In the genomic region with DNA sequence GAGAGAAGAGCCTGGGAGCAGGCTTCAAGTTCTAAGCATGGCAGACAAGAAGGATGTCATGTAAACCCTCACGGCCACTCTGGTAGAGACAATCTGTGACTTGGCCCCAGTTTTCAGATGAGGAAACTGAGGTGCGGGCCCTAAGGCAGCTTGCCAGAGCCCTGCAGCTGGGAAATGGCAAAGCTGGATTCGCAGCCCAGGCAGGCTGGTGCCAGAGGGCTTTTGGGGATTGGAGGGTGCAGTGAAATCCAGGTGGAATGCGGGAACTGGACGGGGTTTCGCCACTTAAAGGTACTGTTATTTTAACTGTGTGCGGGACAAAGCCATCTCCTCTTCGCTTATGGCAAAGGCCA, we compare ENCODE assay signal across 7 cellular contexts. TPM values are rescaled to one million over a fixed set of nuclear protein-coding genes. Genes with fewer than 3 reads are reported as not detected.
DNase-seq lines count a peak whose midpoint lies in the region; ATAC-seq and TF ChIP-seq lines count a peak whose summit lies in the region.

No MANE protein-coding gene starts in this region.

- WGBS in right cardiac atrium, result 26% methylated on average over 8 of the region's 8 CpGs

- DNase-seq in right cardiac atrium (peak in 1 of 3 donors; percentile 74), stromal cell of bone marrow (ENCODE audit: low read depth) (peak; percentile 38), kidney tubule cell (ENCODE audit: low spot score) (no peak), NCI-H526 treated with DMSO at 0.1 percent for 48 hours (lab: John Stamatoyannopoulos, UW) (no peak), NCI-H774 (lab: John Stamatoyannopoulos, UW) (no peak)

- peak overlapping the region; percentile 61 for H3K4me3 ChIP-seq in right cardiac atrium (ENCODE audit: low read length)

- no peaks in the 10 kb centered on the region for H3K27me3 ChIP-seq in right cardiac atrium (ENCODE audit: control insufficient read depth, insufficient read depth)

- peak overlapping the region; percentile 70 for H3K27ac ChIP-seq in right cardiac atrium (ENCODE audit: low read length)

- intact Hi-C loops in right cardiac atrium (cut with DNase I), result loop anchor here in 2 of 4 donors (10.0 kb wide), 2 partner anchors 128 to 222 kb away; no protein-coding TSS in a partner anchor

- ATAC-seq in HG03139 (IDR thresholded peaks at IDR 0.05; ENCODE audit: unreplicated experiment), result peak; percentile 5
- ATAC-seq in SK-N-SH treated with all-trans-retinoic acid at 6 μM for 48 hours, result peak; percentile 4
- no peak for ATAC-seq in right cardiac atrium

- no peaks in the 10 kb centered on the region for H3K9me3 ChIP-seq in right cardiac atrium (ENCODE audit: control insufficient read depth, low read length)

- H3K4me1 ChIP-seq in right cardiac atrium (ENCODE audit: control insufficient read depth, insufficient read depth, low read length), result peaks cover 7% of the 10 kb centered on the region

TF ChIP-seq in SK-N-SH treated with all-trans-retinoic acid at 6 μM for 48 hours, 23 proteins besides CTCF, POLR2A, EP300 and RAD21:
- TF ChIP-seq, protein P1, sequence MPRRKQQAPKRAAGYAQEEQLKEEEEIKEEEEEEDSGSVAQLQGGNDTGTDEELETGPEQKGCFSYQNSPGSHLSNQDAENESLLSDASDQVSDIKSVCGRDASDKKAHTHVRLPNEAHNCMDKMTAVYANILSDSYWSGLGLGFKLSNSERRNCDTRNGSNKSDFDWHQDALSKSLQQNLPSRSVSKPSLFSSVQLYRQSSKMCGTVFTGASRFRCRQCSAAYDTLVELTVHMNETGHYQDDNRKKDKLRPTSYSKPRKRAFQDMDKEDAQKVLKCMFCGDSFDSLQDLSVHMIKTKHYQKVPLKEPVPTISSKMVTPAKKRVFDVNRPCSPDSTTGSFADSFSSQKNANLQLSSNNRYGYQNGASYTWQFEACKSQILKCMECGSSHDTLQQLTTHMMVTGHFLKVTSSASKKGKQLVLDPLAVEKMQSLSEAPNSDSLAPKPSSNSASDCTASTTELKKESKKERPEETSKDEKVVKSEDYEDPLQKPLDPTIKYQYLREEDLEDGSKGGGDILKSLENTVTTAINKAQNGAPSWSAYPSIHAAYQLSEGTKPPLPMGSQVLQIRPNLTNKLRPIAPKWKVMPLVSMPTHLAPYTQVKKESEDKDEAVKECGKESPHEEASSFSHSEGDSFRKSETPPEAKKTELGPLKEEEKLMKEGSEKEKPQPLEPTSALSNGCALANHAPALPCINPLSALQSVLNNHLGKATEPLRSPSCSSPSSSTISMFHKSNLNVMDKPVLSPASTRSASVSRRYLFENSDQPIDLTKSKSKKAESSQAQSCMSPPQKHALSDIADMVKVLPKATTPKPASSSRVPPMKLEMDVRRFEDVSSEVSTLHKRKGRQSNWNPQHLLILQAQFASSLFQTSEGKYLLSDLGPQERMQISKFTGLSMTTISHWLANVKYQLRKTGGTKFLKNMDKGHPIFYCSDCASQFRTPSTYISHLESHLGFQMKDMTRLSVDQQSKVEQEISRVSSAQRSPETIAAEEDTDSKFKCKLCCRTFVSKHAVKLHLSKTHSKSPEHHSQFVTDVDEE (CRISPR knock-in tag; IDR thresholded peaks at IDR 0.05), result no peak
- TF ChIP-seq ZFP3 (CRISPR knock-in tag; IDR thresholded peaks at IDR 0.05), result no peak
- TF ChIP-seq, protein P2, sequence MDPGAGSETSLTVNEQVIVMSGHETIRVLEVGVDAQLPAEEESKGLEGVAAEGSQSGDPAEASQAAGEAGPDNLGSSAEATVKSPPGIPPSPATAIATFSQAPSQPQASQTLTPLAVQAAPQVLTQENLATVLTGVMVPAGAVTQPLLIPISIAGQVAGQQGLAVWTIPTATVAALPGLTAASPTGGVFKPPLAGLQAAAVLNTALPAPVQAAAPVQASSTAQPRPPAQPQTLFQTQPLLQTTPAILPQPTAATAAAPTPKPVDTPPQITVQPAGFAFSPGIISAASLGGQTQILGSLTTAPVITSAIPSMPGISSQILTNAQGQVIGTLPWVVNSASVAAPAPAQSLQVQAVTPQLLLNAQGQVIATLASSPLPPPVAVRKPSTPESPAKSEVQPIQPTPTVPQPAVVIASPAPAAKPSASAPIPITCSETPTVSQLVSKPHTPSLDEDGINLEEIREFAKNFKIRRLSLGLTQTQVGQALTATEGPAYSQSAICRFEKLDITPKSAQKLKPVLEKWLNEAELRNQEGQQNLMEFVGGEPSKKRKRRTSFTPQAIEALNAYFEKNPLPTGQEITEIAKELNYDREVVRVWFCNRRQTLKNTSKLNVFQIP (CRISPR knock-in tag; IDR thresholded peaks at IDR 0.05; ENCODE audit: borderline replicate concordance, low read depth), result no peak
- TF ChIP-seq, protein P3, sequence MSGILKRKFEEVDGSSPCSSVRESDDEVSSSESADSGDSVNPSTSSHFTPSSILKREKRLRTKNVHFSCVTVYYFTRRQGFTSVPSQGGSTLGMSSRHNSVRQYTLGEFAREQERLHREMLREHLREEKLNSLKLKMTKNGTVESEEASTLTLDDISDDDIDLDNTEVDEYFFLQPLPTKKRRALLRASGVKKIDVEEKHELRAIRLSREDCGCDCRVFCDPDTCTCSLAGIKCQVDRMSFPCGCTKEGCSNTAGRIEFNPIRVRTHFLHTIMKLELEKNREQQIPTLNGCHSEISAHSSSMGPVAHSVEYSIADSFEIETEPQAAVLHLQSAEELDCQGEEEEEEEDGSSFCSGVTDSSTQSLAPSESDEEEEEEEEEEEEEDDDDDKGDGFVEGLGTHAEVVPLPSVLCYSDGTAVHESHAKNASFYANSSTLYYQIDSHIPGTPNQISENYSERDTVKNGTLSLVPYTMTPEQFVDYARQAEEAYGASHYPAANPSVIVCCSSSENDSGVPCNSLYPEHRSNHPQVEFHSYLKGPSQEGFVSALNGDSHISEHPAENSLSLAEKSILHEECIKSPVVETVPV (CRISPR knock-in tag; IDR thresholded peaks at IDR 0.05), result no peak
- no peak for TF ChIP-seq BACH2 (CRISPR knock-in tag; IDR thresholded peaks at IDR 0.05; ENCODE audit: borderline replicate concordance)
- no peak for TF ChIP-seq CSDC2 (CRISPR knock-in tag; IDR thresholded peaks at IDR 0.05)
- TF ChIP-seq, protein P4, sequence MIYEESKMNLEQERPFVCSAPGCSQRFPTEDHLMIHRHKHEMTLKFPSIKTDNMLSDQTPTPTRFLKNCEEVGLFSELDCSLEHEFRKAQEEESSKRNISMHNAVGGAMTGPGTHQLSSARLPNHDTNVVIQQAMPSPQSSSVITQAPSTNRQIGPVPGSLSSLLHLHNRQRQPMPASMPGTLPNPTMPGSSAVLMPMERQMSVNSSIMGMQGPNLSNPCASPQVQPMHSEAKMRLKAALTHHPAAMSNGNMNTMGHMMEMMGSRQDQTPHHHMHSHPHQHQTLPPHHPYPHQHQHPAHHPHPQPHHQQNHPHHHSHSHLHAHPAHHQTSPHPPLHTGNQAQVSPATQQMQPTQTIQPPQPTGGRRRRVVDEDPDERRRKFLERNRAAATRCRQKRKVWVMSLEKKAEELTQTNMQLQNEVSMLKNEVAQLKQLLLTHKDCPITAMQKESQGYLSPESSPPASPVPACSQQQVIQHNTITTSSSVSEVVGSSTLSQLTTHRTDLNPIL (CRISPR knock-in tag; IDR thresholded peaks at IDR 0.05; ENCODE audit: low read depth), result no peak
- TF ChIP-seq ZNF565 (CRISPR knock-in tag; conservative IDR thresholded peaks at IDR 0.05; ENCODE audit: low read depth), result no peak
- no peak for TF ChIP-seq SNAI2 (CRISPR knock-in tag; IDR thresholded peaks at IDR 0.05)
- TF ChIP-seq ISL1 (CRISPR knock-in tag; IDR thresholded peaks at IDR 0.05), result no peak
- TF ChIP-seq ARNTL (CRISPR knock-in tag; IDR thresholded peaks at IDR 0.05; ENCODE audit: borderline replicate concordance, low read depth), result no peak
- no peak for TF ChIP-seq ZNF8 (CRISPR knock-in tag; IDR thresholded peaks at IDR 0.05)
- no peak for TF ChIP-seq TCF4 (CRISPR knock-in tag; IDR thresholded peaks at IDR 0.05; ENCODE audit: borderline replicate concordance)
- TF ChIP-seq ZC3H10 (CRISPR knock-in tag; IDR thresholded peaks at IDR 0.05), result no peak
TF ChIP-seq in SK-N-SH treated with all-trans-retinoic acid at 6 μM for 48 hours: peak in this region for 0.

RNA-seq across cellular contexts. Expression of a gene that starts 0.5 kb away (rescaled TPM):
- total RNA-seq in right cardiac atrium, result 1 to 10 TPM; 2.4 to 6.8 (median 3.8) TPM
- 3.6 TPM for polyA plus RNA-seq in right cardiac atrium

RNA-seq across cellular contexts. Expression of a gene that starts 15.5 kb away (rescaled TPM):
- total RNA-seq in right cardiac atrium, result 1 to 10 TPM in 2 of 4 donors, under 1 TPM in 2; 0.28 to 1.8 (median 1.4) TPM
- polyA plus RNA-seq in right cardiac atrium, result 1.7 TPM

RNA-seq across cellular contexts. Expression of a gene that starts 53.6 kb away (rescaled TPM):
- 10 to 100 TPM; 24.1 to 34.5 (median 29.1) TPM for total RNA-seq in right cardiac atrium
- polyA plus RNA-seq in right cardiac atrium, result 27.4 TPM

Comparison
In these comparisons a context has a peak if more than half of its experiments do, and no peak if none do; other contexts are left out.
1. ATAC-seq: peak in HG03139 (single experiment) and SK-N-SH treated with all-trans-retinoic acid at 6 μM for 48 hours (single experiment); none in right cardiac atrium (0 of 2).